In the genomic region with DNA sequence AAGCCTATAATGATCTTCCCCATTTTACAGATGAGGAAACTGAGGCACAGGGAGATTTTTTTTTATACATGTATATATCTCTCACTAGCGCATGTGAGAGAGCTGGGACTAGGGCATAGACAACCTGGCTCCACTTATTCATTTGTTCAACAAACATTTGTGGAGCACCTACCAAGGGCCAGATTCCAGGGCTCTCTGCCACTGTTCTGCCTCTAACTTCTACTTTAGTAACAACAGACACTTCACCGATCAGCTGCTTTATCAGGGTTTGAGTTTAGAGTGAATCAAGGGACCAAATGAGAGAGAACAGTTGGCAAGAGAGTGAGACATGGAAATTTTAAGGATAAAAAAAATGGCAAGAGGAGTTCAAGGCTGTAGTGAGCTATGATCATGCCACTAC, we compare ENCODE assay signal across 25 cellular contexts.
"Had no signal": no experiment of that assay in that cellular context is flagged by ENCODE, and none has a peak within 500 bp of the region (broad histone marks: within the 10 kb centered on the region; RNA-seq: fewer than 3 reads in every experiment).

No MANE protein-coding gene starts in this region.

- H3K9me3 ChIP-seq: esophagus squamous epithelium, gastrocnemius medialis, spleen, suprapubic skin, transverse colon, vagina had no signal

- DNase-seq: activated CD4-positive, alpha-beta T cell treated with anti-CD3 and anti-CD28 coated beads for 1 hour; activated CD4-positive, alpha-beta T cell treated with anti-CD3 and anti-CD28 coated beads, Interleukin-2, amount 50 U/mL, for 4 hours; activated naive CD4-positive, alpha-beta T cell treated with Interleukin-2 at 50 U/mL for 16 hours; activated naive CD8-positive, alpha-beta T cell treated with anti-CD3 and anti-CD28 coated beads, Interleukin-2, amount 10 ng/mL, durations not matched to agents 7 days and 5 days; amygdala; cerebellar nuclear complex; endodermal cell; esophagus squamous epithelium; gastrocnemius medialis; islet precursor cell; left colon; mammary epithelial cell; natural killer cell; retina; spleen; stimulated activated CD4-positive, alpha-beta T cell treated with anti-CD3 and anti-CD28 coated beads, Interleukin-4, amount 100 ng/mL, for 1 hour; stimulated activated naive CD4-positive, alpha-beta T cell treated with Interleukin-2 at 50 U/mL for 16 hours; transverse colon; WERI-Rb-1 had no signal

- H3K27me3 Mint-ChIP-seq: activated naive CD8-positive, alpha-beta T cell treated with anti-CD3 and anti-CD28 coated beads, Interleukin-2, amount 10 ng/mL, durations not matched to agents 7 days and 5 days; progenitor cell of endocrine pancreas had no signal

- H3K4me1 ChIP-seq: esophagus squamous epithelium, gastrocnemius medialis, spleen, suprapubic skin, transverse colon, vagina had no signal

- H3K4me1 Mint-ChIP-seq: endodermal cell, mesothelial cell of epicardium had no signal

- H3K27ac Mint-ChIP-seq: activated naive CD8-positive, alpha-beta T cell treated with anti-CD3 and anti-CD28 coated beads, Interleukin-2, amount 10 ng/mL, durations not matched to agents 7 days and 5 days; endodermal cell; mesothelial cell of epicardium; natural killer cell; progenitor cell of endocrine pancreas had no signal

- H3K36me3 Mint-ChIP-seq: natural killer cell had no signal

- H3K4me3 Mint-ChIP-seq: activated naive CD8-positive, alpha-beta T cell treated with anti-CD3 and anti-CD28 coated beads, Interleukin-2, amount 10 ng/mL, durations not matched to agents 7 days and 5 days; endodermal cell; mesothelial cell of epicardium; natural killer cell had no signal

- H3K9me3 Mint-ChIP-seq: endodermal cell, natural killer cell had no signal

- H3K27me3 ChIP-seq: esophagus squamous epithelium, gastrocnemius medialis, spleen, suprapubic skin, transverse colon, vagina had no signal

- ATAC-seq: gastrocnemius medialis, left colon, natural killer cell, SK-N-SH treated with all-trans-retinoic acid at 6 μM for 48 hours had no signal

- H3K27ac ChIP-seq: coronary artery, esophagus squamous epithelium, gastrocnemius medialis, spleen, suprapubic skin, transverse colon, vagina, WERI-Rb-1 had no signal
